8 cellular contexts compared by ENCODE assay signal in the genomic region with DNA sequence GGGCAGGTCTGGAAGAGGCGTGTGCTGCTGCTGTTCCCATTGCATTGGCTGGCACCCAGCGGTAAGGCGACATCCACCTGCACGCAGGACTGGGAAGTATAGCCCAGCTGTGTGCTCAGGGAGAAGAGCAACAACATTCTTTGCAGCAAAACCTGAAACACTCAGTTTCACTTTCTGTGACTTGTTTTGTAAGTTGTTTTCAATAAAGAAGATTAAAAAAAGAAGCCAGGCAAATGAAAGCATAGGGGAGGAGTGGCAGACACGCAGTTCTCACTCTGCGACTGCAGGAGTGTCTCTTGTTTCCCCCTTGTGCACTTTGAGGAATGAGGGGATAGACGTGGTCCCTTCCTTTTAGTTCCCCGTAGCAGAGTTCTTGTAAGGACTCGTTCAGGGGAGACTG.
DNase-seq lines count a peak whose midpoint lies in the region; ATAC-seq lines count a peak whose summit lies in the region.

No MANE protein-coding gene starts in this region.

- ATAC-seq in GM18508 (IDR thresholded peaks at IDR 0.05; ENCODE audit: insufficient read depth, unreplicated experiment) (peak; percentile 46), GM19468 (IDR thresholded peaks at IDR 0.05; ENCODE audit: extremely low read depth, unreplicated experiment) (peak; percentile 67), HG03196 (IDR thresholded peaks at IDR 0.05; ENCODE audit: unreplicated experiment) (peak; percentile 55)

- peak; percentile 7 for DNase-seq in iPS-NIHi7 (ENCODE audit: extremely low spot score)
- no peak for DNase-seq in NCI-H82 treated with DMSO at 0.1 percent for 48 hours (lab: John Stamatoyannopoulos, UW; ENCODE audit: unreplicated experiment)
- no peak for DNase-seq in stimulated activated CD4-positive, alpha-beta T cell treated with anti-CD3 and anti-CD28 coated beads, Interleukin-4, amount 100 ng/mL, for 4 hours
- no peak for DNase-seq in NCI-H446 treated with DMSO at 0.1 percent for 48 hours (lab: John Stamatoyannopoulos, UW)
- DNase-seq in iPS-NIHi11 (ENCODE audit: low spot score): no peak
